18 cellular contexts compared by ENCODE assay signal in the genomic region with DNA sequence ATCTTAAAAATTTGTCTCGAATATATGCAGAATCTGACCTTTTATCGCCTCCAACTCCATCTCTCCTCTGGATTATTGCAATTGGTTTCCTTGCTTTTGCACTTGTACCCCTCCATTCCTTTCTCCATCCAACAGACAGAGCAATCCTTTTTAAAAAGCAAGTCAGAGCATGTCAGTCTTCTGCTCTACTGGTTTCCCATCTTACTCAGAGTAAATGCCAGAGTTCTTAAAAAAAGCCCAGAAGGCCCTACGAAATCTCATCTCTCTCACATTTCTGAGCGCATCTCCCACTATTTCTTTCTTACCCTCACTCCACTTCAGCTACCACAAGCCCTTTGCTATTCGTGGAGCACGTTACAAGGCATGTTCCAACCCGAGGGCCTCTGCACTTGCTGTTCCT.
DNase-seq lines count a peak whose midpoint lies in the region; ATAC-seq, FAIRE-seq and TF ChIP-seq lines count a peak whose summit lies in the region.
"Had no signal": no experiment of that assay in that cellular context is flagged by ENCODE, and none has a peak within 500 bp of the region (broad histone marks: within the 10 kb centered on the region; RNA-seq: fewer than 3 reads in every experiment).

No MANE protein-coding gene starts in this region.

- DNase-seq in MCF 10A (ENCODE audit: unreplicated experiment) (no peak), breast epithelium (ENCODE audit: low spot score in 2 of 2) (no peak), epithelial cell of esophagus (ENCODE audit: low read depth) (peak; percentile 86), keratinocyte (ENCODE audit: low read depth, low spot score) (peak; percentile 53), NCI-H2196 (lab: John Stamatoyannopoulos, UW; ENCODE audit: unreplicated experiment) (no peak), SK-N-DZ (ENCODE audit: low spot score) (no peak)
- DNase-seq: Calu3; CD4-positive, alpha-beta memory T cell; DMS79 treated with DMSO at 0.1 percent for 48 hours; GF-D8; GM23248 had no signal

- no TSS peak for BruUV-seq in MCF 10A (replicated peaks; lab: Mats Ljungman, UMichigan)

- no peaks in the 10 kb centered on the region for H3K9me3 Mint-ChIP-seq in MCF 10A (ENCODE audit: unreplicated experiment)

- no peaks in the 10 kb centered on the region for H3K36me3 ChIP-seq in breast epithelium
- H3K36me3 ChIP-seq in keratinocyte (ENCODE audit: control insufficient read depth in 2 of 2, extremely low read depth in 1 of 2, insufficient read depth in 2 of 2, low read length in 2 of 2): no peaks in the 10 kb centered on the region
- H3K36me3 ChIP-seq: BLaER1, HAP-1 had no signal

- POLR2A ChIA-PET in MCF 10A (lab: Yijun Ruan, JAX): interaction anchor here (0.6 to 1.9 kb wide), 6 partner anchors 14 to 862 kb away, joined by 3 to 5 read pairs (median 3); no protein-coding TSS in a partner anchor

- intact Hi-C loops in MCF 10A (cut with micrococcal nuclease) (no loop called here), breast epithelium (cut with DNase I; ENCODE audit: low total_unique reads) (loop anchor here (5.0 kb wide), 1 partner anchor 1152 kb away; no protein-coding TSS in a partner anchor)

- CTCF ChIA-PET in MCF 10A (lab: Yijun Ruan, JAX): interaction anchor here (0.6 to 0.8 kb wide), 2 partner anchors 17 to 719 kb away, joined by 3 read pairs; no protein-coding TSS in a partner anchor

- TF ChIP-seq CTCF in MCF 10A (IDR thresholded peaks at IDR 0.05; ENCODE audit: unreplicated experiment) (no peak), breast epithelium (IDR thresholded peaks at IDR 0.05) (no peak), epithelial cell of esophagus (IDR thresholded peaks at IDR 0.05; ENCODE audit: insufficient read depth, low read depth, low read length, missing control alignments) (no peak), keratinocyte (optimal IDR thresholded peaks at IDR 0.05 in 1 of 3, IDR thresholded peaks at IDR 0.05 in 1 of 3, conservative IDR thresholded peaks at IDR 0.05 in 1 of 3; ENCODE audit: extremely low read depth in 1 of 3, insufficient read depth in 2 of 3, low read length in 3 of 3) (no peak)

- peaks cover 23% of the 10 kb centered on the region for H3K4me1 Mint-ChIP-seq in MCF 10A (ENCODE audit: insufficient read depth, unreplicated experiment)
- H3K4me1 Mint-ChIP-seq: CD14-positive monocyte; CD4-positive, alpha-beta memory T cell had no signal

- no peaks in the 10 kb centered on the region for H3K79me2 ChIP-seq in keratinocyte (ENCODE audit: control insufficient read depth, insufficient read depth, low read length)

- no peak overlapping the region for H3K27ac ChIP-seq in breast epithelium
- H3K27ac ChIP-seq in keratinocyte (ENCODE audit: control insufficient read depth, insufficient read depth, low read length): peak overlapping the region; percentile 88
- H3K27ac ChIP-seq: 22Rv1, BLaER1, HL-60 had no signal

- no peak for ATAC-seq in HG03159 (IDR thresholded peaks at IDR 0.05; ENCODE audit: unreplicated experiment)
- ATAC-seq: K562 had no signal

- no peaks in the 10 kb centered on the region for H3K9me1 ChIP-seq in keratinocyte (ENCODE audit: control insufficient read depth, extremely low read depth, insufficient read depth, low read length)

- no peaks in the 10 kb centered on the region for H3K36me3 Mint-ChIP-seq in MCF 10A (ENCODE audit: insufficient read depth, unreplicated experiment)
- H3K36me3 Mint-ChIP-seq: CD14-positive monocyte had no signal

- no peaks in the 10 kb centered on the region for H4K20me1 ChIP-seq in keratinocyte (ENCODE audit: control insufficient read depth, extremely low read depth, insufficient read depth, low read length)
- H4K20me1 ChIP-seq: BLaER1 had no signal

- H3K4me2 ChIP-seq in keratinocyte (ENCODE audit: control insufficient read depth, extremely low read depth, insufficient read depth, low read depth, low read length): peak overlapping the region; percentile 73
- H3K4me2 ChIP-seq: BLaER1 had no signal

- H3K4me3 ChIP-seq in breast epithelium: no peak overlapping the region
- no peak overlapping the region for H3K4me3 ChIP-seq in epithelial cell of esophagus (ENCODE audit: low read length)
- H3K4me3 ChIP-seq in keratinocyte (ENCODE audit: control insufficient read depth in 2 of 3, extremely low read depth in 1 of 3, insufficient read depth in 2 of 3, low read depth in 1 of 3, low read length in 3 of 3): peak overlapping the region in 2 of 3 experiments; percentile 12 to 31
- H3K4me3 ChIP-seq: BLaER1, GM23248, HAP-1, K562 had no signal

- no peak overlapping the region for H3K4me3 Mint-ChIP-seq in MCF 10A (ENCODE audit: unreplicated experiment)
- H3K4me3 Mint-ChIP-seq: CD14-positive monocyte; CD4-positive, alpha-beta memory T cell had no signal

- H3K9ac ChIP-seq in keratinocyte (ENCODE audit: control insufficient read depth, extremely low read depth, insufficient read depth, low read length): no peak overlapping the region
- H3K9ac ChIP-seq: BLaER1, GM23248 had no signal

- dilution Hi-C loops in keratinocyte (cut with MboI; ENCODE audit: extremely low pct_ligation_motif_present, low sequenced_read_pairs): no loop called here

- peak overlapping the region; percentile 7 for H3K27ac Mint-ChIP-seq in MCF 10A (ENCODE audit: low read depth, unreplicated experiment)
- H3K27ac Mint-ChIP-seq: CD14-positive monocyte; CD4-positive, alpha-beta memory T cell had no signal

- peak; percentile 76 for FAIRE-seq in keratinocyte (lab: Jason Lieb, UNC)
- FAIRE-seq: K562 had no signal

- H3K27me3 Mint-ChIP-seq in MCF 10A (ENCODE audit: insufficient read depth, unreplicated experiment): no peaks in the 10 kb centered on the region
- H3K27me3 Mint-ChIP-seq: CD4-positive, alpha-beta memory T cell had no signal

- H3K9me3 ChIP-seq in breast epithelium: peaks cover 1 to 6% of the 10 kb centered on the region in 2 donors
- peaks cover under 1% of the 10 kb centered on the region for H3K9me3 ChIP-seq in keratinocyte (ENCODE audit: control insufficient read depth, low read depth, low read length)

- H3K27me3 ChIP-seq in breast epithelium: no peaks in the 10 kb centered on the region
- no peaks in the 10 kb centered on the region for H3K27me3 ChIP-seq in keratinocyte (ENCODE audit: control insufficient read depth, extremely low read depth, insufficient read depth, low read length)
- H3K27me3 ChIP-seq: BLaER1 had no signal

- peak overlapping the region; percentile 84 for H2AFZ ChIP-seq in keratinocyte (ENCODE audit: control insufficient read depth, low read length)
- H2AFZ ChIP-seq: GM23248 had no signal

- no peak for TF ChIP-seq POLR2A in breast epithelium (IDR thresholded peaks at IDR 0.05)

- H3K4me1 ChIP-seq in breast epithelium (no peaks in the 10 kb centered on the region), keratinocyte (ENCODE audit: control insufficient read depth, extremely low read depth, insufficient read depth, low read length) (peaks cover 42% of the 10 kb centered on the region)
- H3K4me1 ChIP-seq: HAP-1 had no signal

Comparison
In these comparisons a context has a peak if more than half of its experiments do, and no peak if none do; other contexts are left out.
1. DNase-seq: peak in epithelial cell of esophagus (single experiment) and keratinocyte (single experiment); none in MCF 10A (single experiment), breast epithelium (0 of 2), NCI-H2196 (single experiment) and SK-N-DZ (single experiment).
2. H3K4me3 ChIP-seq: peak in keratinocyte (2 of 3); none in breast epithelium (0 of 3) and epithelial cell of esophagus (single experiment).